In the genomic region with DNA sequence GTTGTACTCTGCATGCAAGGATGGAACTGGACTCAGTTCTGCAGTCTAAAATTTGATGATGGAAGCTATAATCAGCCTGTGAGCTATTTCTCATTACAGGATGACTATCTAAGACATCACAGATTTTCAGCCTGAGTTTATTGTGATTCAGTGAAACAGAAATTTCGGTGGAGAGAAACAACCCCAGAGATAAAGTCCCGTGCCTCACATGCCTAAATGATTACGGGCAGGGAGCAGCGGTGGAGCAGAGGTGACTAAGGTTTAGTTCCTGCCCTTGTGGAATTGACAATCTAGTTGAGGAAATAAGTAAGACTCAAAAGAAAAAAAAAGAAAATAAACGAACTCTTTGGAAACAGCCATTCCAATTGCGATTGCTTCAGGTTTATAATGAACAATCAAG, we compare ENCODE assay signal across 19 cellular contexts.
DNase-seq lines count a peak whose midpoint lies in the region; ATAC-seq and TF ChIP-seq lines count a peak whose summit lies in the region.
"Had no signal": no experiment of that assay in that cellular context is flagged by ENCODE, and none has a peak within 500 bp of the region (broad histone marks: within the 10 kb centered on the region; RNA-seq: fewer than 3 reads in every experiment).

No MANE protein-coding gene starts in this region.

- H2AFZ ChIP-seq in OCI-LY7 (ENCODE audit: low read length) (no peak overlapping the region), trophoblast cell (ENCODE audit: insufficient read depth, low read length, poor library complexity) (no peak overlapping the region)

- H3K4me2 ChIP-seq in OCI-LY7 (ENCODE audit: low read length): 0 out of 2 replicates have a peak overlapping the region, but pooled peaks have one; percentile 32
- H3K4me2 ChIP-seq in trophoblast cell (ENCODE audit: low read length): no peak overlapping the region
- H3K4me2 ChIP-seq: BLaER1 had no signal

- no peaks in the 10 kb centered on the region for H3K27me3 ChIP-seq in trophoblast cell (ENCODE audit: insufficient read depth, low read length)
- H3K27me3 ChIP-seq: BLaER1 had no signal

- TF ChIP-seq CTCF in OCI-LY7 (conservative IDR thresholded peaks at IDR 0.05; ENCODE audit: low read length): no peak

- POLR2A ChIA-PET in OCI-LY7 (lab: Charles Lee): interaction anchor here (0.9 to 1.6 kb wide), 3 partner anchors 13 to 94 kb away, joined by 3 to 4 read pairs (median 3); no protein-coding TSS in a partner anchor
- POLR2A ChIA-PET in naive thymus-derived CD8-positive, alpha-beta T cell (lab: Charles Lee): no interaction called here

- no peaks in the 10 kb centered on the region for H3K9me2 ChIP-seq in OCI-LY7 (ENCODE audit: insufficient read depth, low read length)

- no peaks in the 10 kb centered on the region for H3K36me3 ChIP-seq in OCI-LY7 (ENCODE audit: insufficient read depth, low read length)
- H3K36me3 ChIP-seq in trophoblast cell (ENCODE audit: control insufficient read depth in 1 of 2, insufficient read depth in 2 of 2, low read length in 2 of 2): no peaks in the 10 kb centered on the region
- H3K36me3 ChIP-seq: BLaER1, HAP-1 had no signal

- H4K20me1 ChIP-seq in OCI-LY7 (ENCODE audit: insufficient read depth, low read length): no peaks in the 10 kb centered on the region
- H4K20me1 ChIP-seq: BLaER1 had no signal

- H4K12ac ChIP-seq in trophoblast cell (ENCODE audit: low read depth, low read length): no peak overlapping the region

- peak overlapping the region; percentile 51 for H3K9ac ChIP-seq in trophoblast cell (ENCODE audit: low read length)
- H3K9ac ChIP-seq: BLaER1 had no signal

- no peak overlapping the region for H4K8ac ChIP-seq in trophoblast cell (ENCODE audit: low read depth, low read length)

- H3K79me2 ChIP-seq in OCI-LY7 (ENCODE audit: insufficient read depth, low read depth, low read length): no peaks in the 10 kb centered on the region
- no peaks in the 10 kb centered on the region for H3K79me2 ChIP-seq in trophoblast cell (ENCODE audit: control insufficient read depth, insufficient read depth, low read length, poor library complexity)

- peaks cover 5 to 23% (median 18%) of the 10 kb centered on the region in 5 donors for H3K27me3 Mint-ChIP-seq in naive thymus-derived CD8-positive, alpha-beta T cell

- no peak overlapping the region for H2BK12ac ChIP-seq in trophoblast cell (ENCODE audit: low read length)

- peak overlapping the region in 1 of 10 donors; percentile 63 for H3K27ac Mint-ChIP-seq in naive thymus-derived CD8-positive, alpha-beta T cell
- H3K27ac Mint-ChIP-seq: B cell; CD8-positive, alpha-beta T cell; HFFc6 had no signal

- H3K27ac ChIP-seq in OCI-LY7 (ENCODE audit: low read depth, low read length, poor library complexity, severe bottlenecking): peak overlapping the region; percentile 26
- no peak overlapping the region for H3K27ac ChIP-seq in trophoblast cell (ENCODE audit: low read depth, low read length)
- H3K27ac ChIP-seq: BLaER1, C4-2B had no signal

- H3K79me1 ChIP-seq in trophoblast cell (ENCODE audit: low read length): no peaks in the 10 kb centered on the region

- H3K23ac ChIP-seq in trophoblast cell (ENCODE audit: low read length): no peak overlapping the region

- no peak overlapping the region for H2AK5ac ChIP-seq in trophoblast cell (ENCODE audit: low read length)

- peaks cover 0 to 2% (median 0%) of the 10 kb centered on the region in 4 donors for H3K4me1 Mint-ChIP-seq in naive thymus-derived CD8-positive, alpha-beta T cell
- H3K4me1 Mint-ChIP-seq: B cell; CD4-positive, CD25-positive, alpha-beta regulatory T cell had no signal

- ATAC-seq in GM19328 (IDR thresholded peaks at IDR 0.05; ENCODE audit: unreplicated experiment): no peak
- ATAC-seq in naive thymus-derived CD8-positive, alpha-beta T cell: no peak
- ATAC-seq: CD8-positive, alpha-beta T cell had no signal

- DNase-seq in ELR (ENCODE audit: low read depth) (peak; percentile 10), HT1080 (ENCODE audit: low read depth) (peak; percentile 10), OCI-LY7 (ENCODE audit: low spot score) (no peak), trophoblast cell (peak; percentile 64 to 72)
- DNase-seq in naive thymus-derived CD8-positive, alpha-beta T cell: no peak
- DNase-seq in activated CD8-positive, alpha-beta memory T cell treated with anti-CD3 and anti-CD28 coated beads for 24 hours: no peak
- DNase-seq: Caco-2; CD4-positive, CD25-positive, alpha-beta regulatory T cell; CD8-positive, alpha-beta T cell; DMS153; DND-41; EL; GOT3; HFFc6 had no signal

- no peak overlapping the region for H3K18ac ChIP-seq in trophoblast cell (ENCODE audit: low read length)

- H3K4ac ChIP-seq in trophoblast cell (ENCODE audit: low read depth, low read length): no peak overlapping the region

- no peak overlapping the region for H2BK120ac ChIP-seq in trophoblast cell (ENCODE audit: insufficient read depth, low read length, poor library complexity)

- H3K36me3 Mint-ChIP-seq in naive thymus-derived CD8-positive, alpha-beta T cell: no peaks in the 10 kb centered on the region
- H3K36me3 Mint-ChIP-seq: CD4-positive, CD25-positive, alpha-beta regulatory T cell; CD8-positive, alpha-beta T cell had no signal

- H3K9me3 ChIP-seq in OCI-LY7 (ENCODE audit: low read length) (no peaks in the 10 kb centered on the region), trophoblast cell (ENCODE audit: insufficient read depth, low read depth, low read length) (no peaks in the 10 kb centered on the region)
- H3K9me3 ChIP-seq: BLaER1, Caco-2, HAP-1 had no signal

- CTCF ChIA-PET in OCI-LY7 (lab: Charles Lee; ENCODE audit: unreplicated experiment): no interaction called here

- H3K14ac ChIP-seq in trophoblast cell (ENCODE audit: low read length): no peak overlapping the region

- BruUV-seq in OCI-LY7 (replicated peaks; lab: Mats Ljungman, UMichigan): no TSS peak

- no peak overlapping the region for H2BK5ac ChIP-seq in trophoblast cell (ENCODE audit: low read depth, low read length, poor library complexity)

- H3K4me1 ChIP-seq in OCI-LY7 (ENCODE audit: insufficient read depth, low read length, poor library complexity, severe bottlenecking): peaks cover 68% of the 10 kb centered on the region
- no peaks in the 10 kb centered on the region for H3K4me1 ChIP-seq in trophoblast cell (ENCODE audit: control insufficient read depth in 1 of 2, insufficient read depth in 2 of 2, low read length in 2 of 2)
- H3K4me1 ChIP-seq: Caco-2, HAP-1 had no signal

- no CpG with 5 or more reads among the region's 6 CpGs for WGBS in trophoblast cell (ENCODE audit: extremely low coverage, insufficient coverage, insufficient read length)

- no peak overlapping the region for H4K91ac ChIP-seq in trophoblast cell (ENCODE audit: low read depth, low read length)

- H3K9me3 Mint-ChIP-seq in naive thymus-derived CD8-positive, alpha-beta T cell: peaks cover 0 to 2% (median 0%) of the 10 kb centered on the region in 9 donors
- H3K9me3 Mint-ChIP-seq: CD8-positive, alpha-beta T cell had no signal

- intact Hi-C loops in OCI-LY7 (cut with micrococcal nuclease; ENCODE audit: unreplicated experiment): no loop called here

- H3K4me3 Mint-ChIP-seq in naive thymus-derived CD8-positive, alpha-beta T cell: no peak overlapping the region
- H3K4me3 Mint-ChIP-seq: B cell; CD4-positive, CD25-positive, alpha-beta regulatory T cell; CD8-positive, alpha-beta T cell; HFFc6 had no signal

- no peak overlapping the region for H3K4me3 ChIP-seq in OCI-LY7 (ENCODE audit: low read depth, low read length, poor library complexity, severe bottlenecking)
- no peak overlapping the region for H3K4me3 ChIP-seq in trophoblast cell (ENCODE audit: low read depth, low read length)
- H3K4me3 ChIP-seq: BLaER1, HAP-1 had no signal

Comparison
In these comparisons a context has a peak if more than half of its experiments do, and no peak if none do; other contexts are left out.
1. DNase-seq: peak in ELR (single experiment), HT1080 (single experiment) and trophoblast cell (2 of 2); none in OCI-LY7 (single experiment), naive thymus-derived CD8-positive, alpha-beta T cell (0 of 10) and activated CD8-positive, alpha-beta memory T cell treated with anti-CD3 and anti-CD28 coated beads for 24 hours (single experiment).